ENCODE assay signal across 9 cellular contexts in genomic region chr14:31263485-31264133, GRCh38. TPM values are rescaled to one million over a fixed set of nuclear protein-coding genes. Genes with fewer than 3 reads are reported as not detected.
A peak's percentile ranks its signal among the peaks of the same experiment; 100 is the strongest.
DNase-seq lines count a peak whose midpoint lies in the region; ATAC-seq and TF ChIP-seq lines count a peak whose summit lies in the region.
"Had no signal": no experiment of that assay in that cellular context is flagged by ENCODE, and none has a peak within 500 bp of the region (broad histone marks: within the 10 kb centered on the region; RNA-seq: fewer than 3 reads in every experiment).

No MANE protein-coding gene starts in this region.

- H3K27me3 Mint-ChIP-seq in CD4-positive, alpha-beta T cell: no peaks in the 10 kb centered on the region

- H3K4me2 ChIP-seq in GM23248 (ENCODE audit: unreplicated experiment): peak overlapping the region; percentile 28

- H3K4me3 Mint-ChIP-seq in stimulated activated effector memory CD8-positive, alpha-beta T cell treated with anti-CD3 and anti-CD28 coated beads, Interleukin-12 subunit alpha, Interleukin-12 subunit beta, amount 100 ng/mL, for 72 hours: no peak overlapping the region
- no peak overlapping the region for H3K4me3 Mint-ChIP-seq in CD4-positive, alpha-beta T cell
- H3K4me3 Mint-ChIP-seq: T-helper 2 cell treated with Interferon-gamma antibody and Interleukin-4, amounts not matched to agents 5 μg/mL and 100 μg/mL, for 36 hours had no signal

- peak overlapping the region; percentile 28 for H3K9ac ChIP-seq in GM23248

- DNase-seq in GM23248: peak; percentile 99
- DNase-seq in ascending aorta (ENCODE audit: low spot score in 2 of 2): peak; percentile 22 to 89
- DNase-seq in right atrium auricular region (ENCODE audit: low spot score): peak; percentile 85
- DNase-seq in gastrocnemius medialis: peak in 1 of 2 donors; percentile 26
- DNase-seq in stimulated activated effector memory CD8-positive, alpha-beta T cell treated with anti-CD3 and anti-CD28 coated beads, Interleukin-12 subunit alpha, Interleukin-12 subunit beta, amount 100 ng/mL, for 72 hours (ENCODE audit: low spot score in 2 of 2): no peak
- DNase-seq in CD4-positive, alpha-beta T cell: no peak
- no peak for DNase-seq in NCI-H2029 treated with DMSO at 0.1 percent for 48 hours (lab: John Stamatoyannopoulos, UW)

- H3K27ac Mint-ChIP-seq in stimulated activated effector memory CD8-positive, alpha-beta T cell treated with anti-CD3 and anti-CD28 coated beads, Interleukin-12 subunit alpha, Interleukin-12 subunit beta, amount 100 ng/mL, for 72 hours: no peak overlapping the region
- no peak overlapping the region for H3K27ac Mint-ChIP-seq in CD4-positive, alpha-beta T cell
- H3K27ac Mint-ChIP-seq: T-helper 2 cell treated with Interferon-gamma antibody and Interleukin-4, amounts not matched to agents 5 μg/mL and 100 μg/mL, for 36 hours had no signal

- H4K20me1 ChIP-seq in GM23248 (ENCODE audit: insufficient read depth): no peaks in the 10 kb centered on the region

- TF ChIP-seq POLR2A in gastrocnemius medialis (IDR thresholded peaks at IDR 0.05): no peak

- WGBS in GM23248 (ENCODE audit: low coverage in 1 of 2, low lambda C conversion rate in 2 of 2, missing lambda C conversion rate in 2 of 2), 2 experiments: 31 to 32% methylated on average over 2 of the region's 2 CpGs

- no peaks in the 10 kb centered on the region for H3K79me2 ChIP-seq in GM23248 (ENCODE audit: insufficient read depth)

- peaks cover 35% of the 10 kb centered on the region for H3F3A ChIP-seq in GM23248 (ENCODE audit: insufficient read depth)

- in situ Hi-C loops in GM23248 (cut with MboI): no loop called here
- in situ Hi-C loops in gastrocnemius medialis (cut with MboI; ENCODE audit: low sequenced_read_pairs in 4 of 4): no loop called here

- CTCF ChIA-PET in CD4-positive, alpha-beta T cell (lab: Charles Lee): no interaction called here

- H3K9me3 ChIP-seq in GM23248 (ENCODE audit: low read depth): no peaks in the 10 kb centered on the region
- H3K9me3 ChIP-seq in ascending aorta: no peaks in the 10 kb centered on the region
- H3K9me3 ChIP-seq in right atrium auricular region: no peaks in the 10 kb centered on the region
- H3K9me3 ChIP-seq in gastrocnemius medialis: no peaks in the 10 kb centered on the region
- H3K9me3 ChIP-seq in CD4-positive, alpha-beta T cell (ENCODE audit: control insufficient read depth, low read length): no peaks in the 10 kb centered on the region

- H3K27me3 ChIP-seq in GM23248 (replicated peaks; ENCODE audit: insufficient read depth) (no peaks in the 10 kb centered on the region), ascending aorta (no peaks in the 10 kb centered on the region), right atrium auricular region (no peaks in the 10 kb centered on the region), gastrocnemius medialis (no peaks in the 10 kb centered on the region)
- no peaks in the 10 kb centered on the region for H3K27me3 ChIP-seq in CD4-positive, alpha-beta T cell (ENCODE audit: control insufficient read depth, insufficient read depth, low read length)

- H3K9me2 ChIP-seq in GM23248 (ENCODE audit: insufficient read depth): no peaks in the 10 kb centered on the region

- H2AFZ ChIP-seq in GM23248: no peak overlapping the region

- TF ChIP-seq CTCF in ascending aorta (IDR thresholded peaks at IDR 0.05): no peak
- TF ChIP-seq CTCF in right atrium auricular region (IDR thresholded peaks at IDR 0.05): no peak
- TF ChIP-seq CTCF in gastrocnemius medialis (IDR thresholded peaks at IDR 0.05 in 4 of 5, conservative IDR thresholded peaks at IDR 0.05 in 1 of 5): no peak
- TF ChIP-seq CTCF in CD4-positive, alpha-beta T cell (IDR thresholded peaks at IDR 0.05): no peak

- no peaks in the 10 kb centered on the region for H3K9me3 Mint-ChIP-seq in stimulated activated effector memory CD8-positive, alpha-beta T cell treated with anti-CD3 and anti-CD28 coated beads, Interleukin-12 subunit alpha, Interleukin-12 subunit beta, amount 100 ng/mL, for 72 hours
- H3K9me3 Mint-ChIP-seq in CD4-positive, alpha-beta T cell: no peaks in the 10 kb centered on the region
- H3K9me3 Mint-ChIP-seq: T-helper 2 cell treated with Interferon-gamma antibody and Interleukin-4, amounts not matched to agents 5 μg/mL and 100 μg/mL, for 36 hours had no signal

- peaks cover 8% of the 10 kb centered on the region for H3K4me1 Mint-ChIP-seq in stimulated activated effector memory CD8-positive, alpha-beta T cell treated with anti-CD3 and anti-CD28 coated beads, Interleukin-12 subunit alpha, Interleukin-12 subunit beta, amount 100 ng/mL, for 72 hours
- H3K4me1 Mint-ChIP-seq in CD4-positive, alpha-beta T cell (ENCODE audit: low read depth): peaks cover 7% of the 10 kb centered on the region

- H3K27ac ChIP-seq in GM23248 (peak overlapping the region; percentile 72), ascending aorta (peak overlapping the region; percentile 69 to 73), right atrium auricular region (peak overlapping the region; percentile 54 to 72), gastrocnemius medialis (peak overlapping the region in 2 of 4 donors; percentile 18 to 59)
- no peak overlapping the region for H3K27ac ChIP-seq in CD4-positive, alpha-beta T cell (ENCODE audit: low read depth, low read length)

- POLR2A ChIA-PET in CD4-positive, alpha-beta T cell (lab: Charles Lee): no interaction called here

- intact Hi-C loops in ascending aorta (cut with DNase I): loop anchor here (1.0 to 5.0 kb wide), 2 partner anchors 56 to 814 kb away; partner anchors contain the start of genes ARHGAP5 and HECTD1
- intact Hi-C loops in gastrocnemius medialis (cut with DNase I; ENCODE audit: low total_unique reads): loop anchor here (2.0 kb wide), 1 partner anchor 57 kb away; the partner anchor contains the start of gene HECTD1
- intact Hi-C loops in CD4-positive, alpha-beta T cell (cut with DNase I, micrococcal nuclease): no loop called here

- ATAC-seq in gastrocnemius medialis: peak; percentile 32 to 67
- ATAC-seq in stimulated activated effector memory CD8-positive, alpha-beta T cell treated with anti-CD3 and anti-CD28 coated beads, Interleukin-12 subunit alpha, Interleukin-12 subunit beta, amount 100 ng/mL, for 72 hours: no peak
- ATAC-seq in CD4-positive, alpha-beta T cell (ENCODE audit: poor library complexity): no peak
- no peak for ATAC-seq in HG02759 (IDR thresholded peaks at IDR 0.05; ENCODE audit: unreplicated experiment)

- peaks cover 50% of the 10 kb centered on the region for H3K4me1 ChIP-seq in GM23248 (ENCODE audit: insufficient read depth)
- peaks cover 4 to 31% of the 10 kb centered on the region in 2 donors for H3K4me1 ChIP-seq in ascending aorta
- peaks cover 0 to 27% of the 10 kb centered on the region in 2 donors for H3K4me1 ChIP-seq in right atrium auricular region
- peaks cover 14 to 20% of the 10 kb centered on the region in 2 donors for H3K4me1 ChIP-seq in gastrocnemius medialis

- H3K36me3 ChIP-seq in GM23248 (ENCODE audit: low read depth): no peaks in the 10 kb centered on the region
- no peaks in the 10 kb centered on the region for H3K36me3 ChIP-seq in ascending aorta
- no peaks in the 10 kb centered on the region for H3K36me3 ChIP-seq in right atrium auricular region
- no peaks in the 10 kb centered on the region for H3K36me3 ChIP-seq in gastrocnemius medialis

- H3K36me3 Mint-ChIP-seq in stimulated activated effector memory CD8-positive, alpha-beta T cell treated with anti-CD3 and anti-CD28 coated beads, Interleukin-12 subunit alpha, Interleukin-12 subunit beta, amount 100 ng/mL, for 72 hours: no peaks in the 10 kb centered on the region
- no peaks in the 10 kb centered on the region for H3K36me3 Mint-ChIP-seq in CD4-positive, alpha-beta T cell (ENCODE audit: low read depth)

- H3K4me3 ChIP-seq in GM23248: no peak overlapping the region
- no peak overlapping the region for H3K4me3 ChIP-seq in ascending aorta
- no peak overlapping the region for H3K4me3 ChIP-seq in right atrium auricular region
- no peak overlapping the region for H3K4me3 ChIP-seq in gastrocnemius medialis

RNA-seq across cellular contexts. Expression of gene HECTD1, which starts 56.0 kb away (rescaled TPM):
- 110 and 145 TPM in 2 replicates for total RNA-seq in GM23248 (2014; rRNA removed; shearing (Covaris generic))
- polyA plus RNA-seq in GM23248 (2016; fragmentation: Nextera tagmentation; extraction: Ambion mirVana): 39.0 and 44.5 TPM in 2 replicates
- 63.6 TPM for total RNA-seq in ascending aorta
- 100 to 1,000 TPM; 130 to 145 TPM for total RNA-seq in right atrium auricular region
- 100 to 1,000 TPM; 356 to 453 (median 420) TPM for total RNA-seq in gastrocnemius medialis
- total RNA-seq in CD4-positive, alpha-beta T cell: 100 to 1,000 TPM; 162 to 168 TPM

Comparison
In these comparisons a context has a peak if more than half of its experiments do, and no peak if none do; other contexts are left out.
1. DNase-seq: peak in GM23248 (single experiment), ascending aorta (2 of 2) and right atrium auricular region (single experiment); none in stimulated activated effector memory CD8-positive, alpha-beta T cell treated with anti-CD3 and anti-CD28 coated beads, Interleukin-12 subunit alpha, Interleukin-12 subunit beta, amount 100 ng/mL, for 72 hours (0 of 2), CD4-positive, alpha-beta T cell (0 of 10) and NCI-H2029 treated with DMSO at 0.1 percent for 48 hours (single experiment).
2. ATAC-seq: peak in gastrocnemius medialis (2 of 2); none in stimulated activated effector memory CD8-positive, alpha-beta T cell treated with anti-CD3 and anti-CD28 coated beads, Interleukin-12 subunit alpha, Interleukin-12 subunit beta, amount 100 ng/mL, for 72 hours (single experiment), CD4-positive, alpha-beta T cell (single experiment) and HG02759 (single experiment).
3. intact Hi-C loops: an anchor here in ascending aorta (1.0 to 5.0 kb wide) and gastrocnemius medialis (2.0 kb wide); none called in CD4-positive, alpha-beta T cell.